In genomic region chr2:26846334-26846863, GRCh38 we compare ENCODE assay signal across 8 cellular contexts. TPM values are rescaled to one million over a fixed set of nuclear protein-coding genes. Genes with fewer than 3 reads are reported as not detected.
DNase-seq lines count a peak whose midpoint lies in the region; ATAC-seq and TF ChIP-seq lines count a peak whose summit lies in the region.

No MANE protein-coding gene starts in this region.

- peak; percentile 85 for TF ChIP-seq CTCF in WERI-Rb-1 (IDR thresholded peaks at IDR 0.05; ENCODE audit: low read depth, low read length)

- H3K36me3 ChIP-seq in WERI-Rb-1, result peaks cover 1% of the 10 kb centered on the region; the same call in 1 of the 2 replicates

- DNase-seq in AG08395 (ENCODE audit: low spot score) (peak; percentile 79), H4 (ENCODE audit: low spot score) (peak; percentile 61), NCI-H2227 (lab: John Stamatoyannopoulos, UW; ENCODE audit: unreplicated experiment) (peak; percentile 92), WERI-Rb-1 (peak; percentile 90), caudate nucleus (lab: John Stamatoyannopoulos, UW) (peak in 54 of 61 donors; percentile 22 to 84 (median 66)), islet precursor cell (peak; percentile 85)
- DNase-seq in stimulated activated CD4-positive, alpha-beta T cell treated with anti-CD3 and anti-CD28 coated beads, Interleukin-15, amount 100 ng/mL, for 24 hours, result peak; percentile 78

- ATAC-seq in HG02678 (IDR thresholded peaks at IDR 0.05; ENCODE audit: unreplicated experiment), result no peak

- H3K27ac ChIP-seq in WERI-Rb-1 (peak overlapping the region; percentile 13; the same call in 1 of the 2 replicates), caudate nucleus (ENCODE audit: low read depth, low read length) (peak overlapping the region; percentile 58)

- peaks cover 3% of the 10 kb centered on the region for H3K27me3 ChIP-seq in WERI-Rb-1 (ENCODE audit: insufficient read depth, low read depth, severe bottlenecking)

- H3K9me3 ChIP-seq in WERI-Rb-1 (ENCODE audit: severe bottlenecking), result no peaks in the 10 kb centered on the region

- peak overlapping the region; percentile 91 for H3K4me3 ChIP-seq in WERI-Rb-1 (ENCODE audit: low read depth, low read length)

RNA-seq across cellular contexts. Expression of gene DPYSL5, which starts 1.5 kb away (rescaled TPM):
- 4.5 and 5.0 TPM in 2 replicates for total RNA-seq in H4 (2014; rRNA removed; shearing (Covaris generic))
